In genomic region chr6:34527751-34528670, GRCh38 we compare ENCODE assay signal across 11 cellular contexts. TPM values are rescaled to one million over a fixed set of nuclear protein-coding genes. Genes with fewer than 3 reads are reported as not detected.
DNase-seq lines count a peak whose midpoint lies in the region; ATAC-seq and TF ChIP-seq lines count a peak whose summit lies in the region.
"Had no signal": no experiment of that assay in that cellular context is flagged by ENCODE, and none has a peak within 500 bp of the region (broad histone marks: within the 10 kb centered on the region; RNA-seq: fewer than 3 reads in every experiment).

No MANE protein-coding gene starts in this region.

- no peak overlapping the region for H3T11ph ChIP-seq in H9 (ENCODE audit: low read length)

- H3K79me1 ChIP-seq in H9 (ENCODE audit: insufficient read depth, low read depth, low read length, poor library complexity, severe bottlenecking): no peaks in the 10 kb centered on the region

- peaks cover 5 to 20% (median 11%) of the 10 kb centered on the region in 10 experiments for H3K4me1 ChIP-seq in BLaER1 treated with 17β-estradiol and CSF1 and Interleukin-3, amounts not matched to agents 10 nM and 100 nM
- H3K4me1 ChIP-seq in H9 (ENCODE audit: insufficient read depth, low read length) (peaks cover 3% of the 10 kb centered on the region; the same call in 1 of the 2 replicates), RWPE2 (ENCODE audit: insufficient read depth, poor library complexity, severe bottlenecking) (no peaks in the 10 kb centered on the region)
- H3K4me1 ChIP-seq: colonic mucosa had no signal

- DNase-seq in H9 (no peak), RWPE2 (ENCODE audit: low spot score) (no peak), memory B cell (ENCODE audit: low spot score in 2 of 2) (no peak), substantia nigra (lab: John Stamatoyannopoulos, UW) (no peak), GM13977 (ENCODE audit: low spot score) (no peak), NCI-H345 treated with DMSO at 0.1 percent for 48 hours (lab: John Stamatoyannopoulos, UW; ENCODE audit: unreplicated experiment) (no peak)

- H3K9me3 ChIP-seq in BLaER1 treated with 17β-estradiol and CSF1 and Interleukin-3, amounts not matched to agents 10 nM and 100 nM (replicated peaks in 1 of 11): no peaks in the 10 kb centered on the region
- H3K9me3 ChIP-seq in H9 (ENCODE audit: control insufficient read depth, low read depth, low read length) (no peaks in the 10 kb centered on the region), RWPE2 (ENCODE audit: severe bottlenecking) (no peaks in the 10 kb centered on the region)
- H3K9me3 ChIP-seq: colonic mucosa had no signal

- no peaks in the 10 kb centered on the region for H3K27me3 ChIP-seq in BLaER1 treated with 17β-estradiol and CSF1 and Interleukin-3, amounts not matched to agents 10 nM and 100 nM
- no peaks in the 10 kb centered on the region for H3K27me3 ChIP-seq in H9 (ENCODE audit: insufficient read depth, low read length)
- H3K27me3 ChIP-seq in RWPE2 (ENCODE audit: insufficient read depth, poor library complexity, severe bottlenecking): no peaks in the 10 kb centered on the region
- H3K27me3 ChIP-seq: colonic mucosa had no signal

- no peak overlapping the region for H3K23ac ChIP-seq in H9 (ENCODE audit: insufficient read length, low read depth, low read length)

- no peak overlapping the region for H2BK120ac ChIP-seq in H9 (ENCODE audit: low read depth, low read length, poor library complexity, severe bottlenecking)

- no peak overlapping the region for H3K56ac ChIP-seq in H9 (ENCODE audit: insufficient read length, low read depth, low read length)

- H3K9me3 Mint-ChIP-seq in H9 (no peaks in the 10 kb centered on the region), memory B cell (no peaks in the 10 kb centered on the region)

- peaks cover 0 to 3% (median 0%) of the 10 kb centered on the region in 3 experiments; a peak in 2 of 7 replicates for H3K36me3 Mint-ChIP-seq in H9 (ENCODE audit: insufficient read depth in 1 of 3, low read depth in 3 of 3)
- no peaks in the 10 kb centered on the region for H3K36me3 Mint-ChIP-seq in memory B cell

- H3K4me1 Mint-ChIP-seq in H9: peaks cover 21 to 45% of the 10 kb centered on the region in 2 experiments
- H3K4me1 Mint-ChIP-seq in memory B cell: peaks cover 2% of the 10 kb centered on the region

- no peak overlapping the region for H3K4ac ChIP-seq in H9 (ENCODE audit: low read depth, low read length)

- H3K23me2 ChIP-seq in H9 (ENCODE audit: insufficient read length, low read depth, low read length, poor library complexity, severe bottlenecking): no peaks in the 10 kb centered on the region

- H3K36me3 ChIP-seq in BLaER1 treated with 17β-estradiol and CSF1 and Interleukin-3, amounts not matched to agents 10 nM and 100 nM: no peaks in the 10 kb centered on the region
- H3K36me3 ChIP-seq in RWPE2 (ENCODE audit: low read depth): no peaks in the 10 kb centered on the region
- H3K36me3 ChIP-seq: colonic mucosa had no signal

- H3K27ac ChIP-seq in BLaER1 treated with 17β-estradiol and CSF1 and Interleukin-3, amounts not matched to agents 10 nM and 100 nM: no peak overlapping the region
- H3K27ac ChIP-seq in H9 (ENCODE audit: insufficient read length, low read depth, low read length) (no peak overlapping the region), RWPE2 (ENCODE audit: poor library complexity, severe bottlenecking) (no peak overlapping the region), substantia nigra (ENCODE audit: low read depth, low read length, poor library complexity, severe bottlenecking) (no peak overlapping the region)
- H3K27ac ChIP-seq: colonic mucosa had no signal

- H2BK20ac ChIP-seq in H9 (ENCODE audit: low read depth, low read length, poor library complexity, severe bottlenecking): no peak overlapping the region

- ATAC-seq in RWPE2 (ENCODE audit: low read depth): no peak
- no peak for ATAC-seq in memory B cell (ENCODE audit: low read depth)
- ATAC-seq in GM21786 (IDR thresholded peaks at IDR 0.05; ENCODE audit: unreplicated experiment): no peak

- in situ Hi-C loops in GM13977 (cut with MboI; ENCODE audit: low pct_unique_long_range_greater_than_20kb, low sequenced_read_pairs, unreplicated experiment): no loop called here

- WGBS in H9 (ENCODE audit: extremely low coverage, insufficient read length, low lambda C conversion rate): no CpG with 5 or more reads among the region's 12 CpGs

- H2BK15ac ChIP-seq in H9 (ENCODE audit: low read depth, low read length): no peak overlapping the region

- H3K4me3 ChIP-seq in BLaER1 treated with 17β-estradiol and CSF1 and Interleukin-3, amounts not matched to agents 10 nM and 100 nM: peak overlapping the region in 1 of 10 experiments; percentile 27; a peak in 1 of 20 replicates
- no peak overlapping the region for H3K4me3 ChIP-seq in RWPE2 (ENCODE audit: severe bottlenecking)
- H3K4me3 ChIP-seq: colonic mucosa had no signal

- peak overlapping the region in 10 of 11 experiments; percentile 63 to 86 (median 76); a peak in 15 of 22 replicates for H3K4me2 ChIP-seq in BLaER1 treated with 17β-estradiol and CSF1 and Interleukin-3, amounts not matched to agents 10 nM and 100 nM
- H3K4me2 ChIP-seq in H9 (ENCODE audit: insufficient read depth, insufficient read length, low read length): peak overlapping the region; percentile 2

- H4K91ac ChIP-seq in H9 (ENCODE audit: insufficient read length, low read depth, low read length): no peak overlapping the region

- H3K4me3 Mint-ChIP-seq in H9: peak overlapping the region; percentile 57 to 73
- peak overlapping the region; percentile 45 for H3K4me3 Mint-ChIP-seq in memory B cell

- no peak overlapping the region for H4K5ac ChIP-seq in H9 (ENCODE audit: insufficient read length, low read depth, low read length)

- no peak overlapping the region for H2BK5ac ChIP-seq in H9 (ENCODE audit: insufficient read length, low read length)

- no peak overlapping the region for H2BK12ac ChIP-seq in H9 (ENCODE audit: insufficient read length, low read depth, low read length)

- peaks cover 2% of the 10 kb centered on the region; the same call in 1 of the 2 replicates for H3K27me3 Mint-ChIP-seq in H9 (ENCODE audit: low read depth)
- no peaks in the 10 kb centered on the region for H3K27me3 Mint-ChIP-seq in memory B cell

- no peak overlapping the region for H4K8ac ChIP-seq in H9 (replicated peaks; ENCODE audit: insufficient read length, low read depth, low read length)

- TF ChIP-seq CTCF in H9 (conservative IDR thresholded peaks at IDR 0.05) (no peak), RWPE2 (IDR thresholded peaks at IDR 0.05; ENCODE audit: poor library complexity, severe bottlenecking) (peak; percentile 4), GM13977 (IDR thresholded peaks at IDR 0.05; ENCODE audit: extremely low read depth, insufficient read depth, missing control alignments) (no peak)

- H2AFZ ChIP-seq in H9 (ENCODE audit: low read length): no peak overlapping the region

- no peak overlapping the region for H3K18ac ChIP-seq in H9 (ENCODE audit: insufficient read length, low read depth, low read length)

- no peak overlapping the region for H2AK5ac ChIP-seq in H9 (ENCODE audit: insufficient read length, low read length)

- H3K79me2 ChIP-seq in H9 (ENCODE audit: insufficient read depth, low read length): no peaks in the 10 kb centered on the region

- no peak overlapping the region for H3K9ac ChIP-seq in BLaER1 treated with 17β-estradiol and CSF1 and Interleukin-3, amounts not matched to agents 10 nM and 100 nM
- no peak overlapping the region for H3K9ac ChIP-seq in H9 (ENCODE audit: extremely low read depth, insufficient read length, low read length)

- H3K14ac ChIP-seq in H9 (ENCODE audit: insufficient read depth, low read length): no peak overlapping the region

- H3K27ac Mint-ChIP-seq in H9: peak overlapping the region in 2 of 3 experiments; percentile 68 to 76; a peak in 4 of 7 replicates
- H3K27ac Mint-ChIP-seq in memory B cell: peak overlapping the region; percentile 67

- H4K20me1 ChIP-seq in BLaER1 treated with 17β-estradiol and CSF1 and Interleukin-3, amounts not matched to agents 10 nM and 100 nM: peaks cover 0 to 8% (median 0%) of the 10 kb centered on the region in 11 experiments; a peak in 1 of 22 replicates
- H4K20me1 ChIP-seq in H9 (ENCODE audit: control insufficient read depth, insufficient read depth, insufficient read length): no peaks in the 10 kb centered on the region

RNA-seq across cellular contexts. Expression of gene SPDEF, which starts 28.1 kb away (rescaled TPM):
- 0.15 and 0.22 TPM in 2 replicates for total RNA-seq in H9 (2021)
- total RNA-seq: kidney epithelial cell, SK-MEL-5 had no signal
